10 cellular contexts compared by ENCODE assay signal in genomic region chr6:152161501-152161900, GRCh38.
A peak's percentile ranks its signal among the peaks of the same experiment; 100 is the strongest.
DNase-seq lines count a peak whose midpoint lies in the region; ATAC-seq and TF ChIP-seq lines count a peak whose summit lies in the region.
"Had no signal": no experiment of that assay in that cellular context is flagged by ENCODE, and none has a peak within 500 bp of the region (broad histone marks: within the 10 kb centered on the region; RNA-seq: fewer than 3 reads in every experiment).

No MANE protein-coding gene starts in this region.

- CTCF ChIA-PET in CD4-positive, alpha-beta T cell (lab: Charles Lee) = interaction anchor here (1.5 kb wide), 1 partner anchor 49 kb away, joined by 3 read pairs; no protein-coding TSS in a partner anchor

- no peak for ATAC-seq in CD4-positive, alpha-beta T cell (ENCODE audit: poor library complexity)
- peak; percentile 63 for ATAC-seq in GM21360 (IDR thresholded peaks at IDR 0.05; ENCODE audit: unreplicated experiment)
- ATAC-seq in HG03457 (IDR thresholded peaks at IDR 0.05; ENCODE audit: unreplicated experiment) = no peak

- in situ Hi-C loops in ACHN (cut with HindIII; ENCODE audit: low pct_ligation_motif_present, low pct_unique_long_range_greater_than_20kb, low sequenced_read_pairs) = no loop called here

- H3K27ac ChIP-seq in CD4-positive, alpha-beta T cell (ENCODE audit: low read depth, low read length) = no peak overlapping the region
- H3K27ac ChIP-seq in substantia nigra (ENCODE audit: low read depth, low read length, poor library complexity, severe bottlenecking) = no peak overlapping the region
- H3K27ac ChIP-seq: prostate gland had no signal

- peak overlapping the region; percentile 55 for H3K27ac Mint-ChIP-seq in CD4-positive, alpha-beta T cell

- intact Hi-C loops in CD4-positive, alpha-beta T cell (cut with DNase I, micrococcal nuclease) = no loop called here

- H3K36me3 Mint-ChIP-seq in CD4-positive, alpha-beta T cell (ENCODE audit: low read depth) = peaks cover 91% of the 10 kb centered on the region

- POLR2A ChIA-PET in CD4-positive, alpha-beta T cell (lab: Charles Lee) = no interaction called here

- H3K4me3 ChIP-seq in fibroblast of pulmonary artery (replicated peaks; ENCODE audit: low read depth, low read length) = no peak overlapping the region
- H3K4me3 ChIP-seq: prostate gland had no signal

- no peaks in the 10 kb centered on the region for H3K27me3 Mint-ChIP-seq in CD4-positive, alpha-beta T cell

- no peak for TF ChIP-seq CTCF in CD4-positive, alpha-beta T cell (IDR thresholded peaks at IDR 0.05)
- no peak for TF ChIP-seq CTCF in fibroblast of pulmonary artery (IDR thresholded peaks at IDR 0.05; ENCODE audit: low read length, missing control alignments)

- H3K4me1 Mint-ChIP-seq in CD4-positive, alpha-beta T cell (ENCODE audit: low read depth) = peaks cover 35% of the 10 kb centered on the region

- H3K27me3 ChIP-seq in CD4-positive, alpha-beta T cell (ENCODE audit: control insufficient read depth, insufficient read depth, low read length) = no peaks in the 10 kb centered on the region

- H3K9me3 ChIP-seq in CD4-positive, alpha-beta T cell (ENCODE audit: control insufficient read depth, low read length) = no peaks in the 10 kb centered on the region
- H3K9me3 ChIP-seq: prostate gland had no signal

- H3K9me3 Mint-ChIP-seq in CD4-positive, alpha-beta T cell = no peaks in the 10 kb centered on the region

- no peak for DNase-seq in CD4-positive, alpha-beta T cell
- DNase-seq in NCI-H226 (peak; percentile 32), fibroblast of pulmonary artery (ENCODE audit: low read depth) (peak; percentile 43), substantia nigra (lab: John Stamatoyannopoulos, UW) (no peak), ACHN (no peak)
- no peak for DNase-seq in activated CD4-positive, alpha-beta T cell treated with anti-CD3 and anti-CD28 coated beads, Interleukin-2, amount 50 U/mL, for 48 hours
- DNase-seq: DMS79 had no signal

- no peak overlapping the region for H3K4me3 Mint-ChIP-seq in CD4-positive, alpha-beta T cell

Comparison
In these comparisons a context has a peak if more than half of its experiments do, and no peak if none do; other contexts are left out.
1. DNase-seq: peak in NCI-H226 (single experiment) and fibroblast of pulmonary artery (single experiment); none in CD4-positive, alpha-beta T cell (0 of 10), substantia nigra (0 of 49), activated CD4-positive, alpha-beta T cell treated with anti-CD3 and anti-CD28 coated beads, Interleukin-2, amount 50 U/mL, for 48 hours (0 of 2) and ACHN (single experiment).